Comparison of ENCODE assay signal across 8 cellular contexts in the genomic region with DNA sequence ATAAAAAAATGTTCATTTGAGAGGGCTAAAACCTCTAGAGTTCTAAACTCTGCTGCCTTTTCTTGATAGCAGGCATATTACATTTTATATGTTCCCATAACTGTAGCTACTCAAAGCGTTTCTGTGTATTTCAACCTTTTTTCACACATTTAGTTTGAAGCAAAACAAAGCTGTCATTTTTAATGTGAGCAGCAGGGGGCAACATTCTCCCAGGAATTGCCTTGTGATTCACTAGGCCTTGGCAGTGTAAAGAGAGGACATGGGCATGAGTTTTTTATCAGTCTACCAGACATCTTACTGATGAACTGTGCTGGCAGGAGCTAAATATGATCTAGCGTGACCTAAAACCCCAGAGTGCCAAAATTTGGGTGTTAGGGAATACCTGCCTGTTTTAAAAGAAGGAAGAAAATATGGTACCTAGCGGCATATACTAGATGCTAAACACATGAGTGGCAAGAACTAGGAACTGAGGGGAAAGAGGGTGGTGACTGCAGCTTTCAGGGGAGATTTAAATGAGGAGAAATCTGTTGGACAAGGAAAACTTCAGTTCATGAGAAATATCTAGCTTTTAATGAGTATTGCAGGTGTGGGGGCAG.
DNase-seq lines count a peak whose midpoint lies in the region; ATAC-seq and TF ChIP-seq lines count a peak whose summit lies in the region.

No MANE protein-coding gene starts in this region.

- H3K9me3 ChIP-seq in gastroesophageal sphincter = no peaks in the 10 kb centered on the region
- no peaks in the 10 kb centered on the region for H3K9me3 ChIP-seq in parathyroid adenoma (ENCODE audit: control insufficient read depth, low read length)
- H3K9me3 ChIP-seq in vagina = no peaks in the 10 kb centered on the region

- no peak overlapping the region for H3K27ac ChIP-seq in gastroesophageal sphincter
- H3K27ac ChIP-seq in parathyroid adenoma = no peak overlapping the region
- no peak overlapping the region for H3K27ac ChIP-seq in vagina

- ATAC-seq in gastroesophageal sphincter = no peak

- no peak overlapping the region for H2AFZ ChIP-seq in parathyroid adenoma

- H3K27me3 ChIP-seq in gastroesophageal sphincter (no peaks in the 10 kb centered on the region), parathyroid adenoma (ENCODE audit: control insufficient read depth, insufficient read depth, low read length) (no peaks in the 10 kb centered on the region), vagina (no peaks in the 10 kb centered on the region)

- intact Hi-C loops in vagina (cut with DNase I) = loop anchor here (5.0 kb wide), 1 partner anchor 301 kb away; no protein-coding TSS in a partner anchor

- 22 to 38% methylated on average over 1 to 3 of the region's 3 CpGs for WGBS in gastroesophageal sphincter (ENCODE audit: low coverage in 1 of 2), 2 donors

- TF ChIP-seq POLR2A in gastroesophageal sphincter (IDR thresholded peaks at IDR 0.05) = no peak
- no peak for TF ChIP-seq POLR2A in vagina (IDR thresholded peaks at IDR 0.05)

- no peak overlapping the region for H3K4me2 ChIP-seq in parathyroid adenoma (ENCODE audit: low read length)

- H3K4me1 ChIP-seq in gastroesophageal sphincter (peaks cover 0 to 7% (median 0%) of the 10 kb centered on the region in 3 donors), parathyroid adenoma (no peaks in the 10 kb centered on the region), vagina (peaks cover 17% of the 10 kb centered on the region)

- no peak overlapping the region for H3K4me3 ChIP-seq in Jurkat, Clone E6-1 (ENCODE audit: low read length)
- H3K4me3 ChIP-seq in gastroesophageal sphincter = no peak overlapping the region
- H3K4me3 ChIP-seq in parathyroid adenoma (ENCODE audit: low read depth, low read length) = no peak overlapping the region
- H3K4me3 ChIP-seq in vagina = no peak overlapping the region

- H3K9ac ChIP-seq in parathyroid adenoma = no peak overlapping the region

- no peaks in the 10 kb centered on the region for H3K36me3 ChIP-seq in gastroesophageal sphincter
- no peaks in the 10 kb centered on the region for H3K36me3 ChIP-seq in parathyroid adenoma (ENCODE audit: control insufficient read depth, insufficient read depth, low read length)
- no peaks in the 10 kb centered on the region for H3K36me3 ChIP-seq in vagina

- no peak for TF ChIP-seq EP300 in gastroesophageal sphincter (IDR thresholded peaks at IDR 0.05)

- peak; percentile 78 to 86 (median 80) for TF ChIP-seq CTCF in gastroesophageal sphincter (IDR thresholded peaks at IDR 0.05)
- peak; percentile 83 for TF ChIP-seq CTCF in parathyroid adenoma (IDR thresholded peaks at IDR 0.05)
- peak; percentile 62 to 85 (median 76) for TF ChIP-seq CTCF in vagina (IDR thresholded peaks at IDR 0.05)

- DNase-seq in DMS53 (lab: John Stamatoyannopoulos, UW) = peak; percentile 64
- peak; percentile 60 for DNase-seq in Jurkat, Clone E6-1 (ENCODE audit: low read depth, low spot score)
- peak; percentile 47 for DNase-seq in RPMI7951 (ENCODE audit: low read depth)
- peak in 3 of 4 experiments; percentile 1 to 21 (median 11) for DNase-seq in activated naive CD4-positive, alpha-beta T cell (lab: John Stamatoyannopoulos, UW)
- DNase-seq in vagina (ENCODE audit: extremely low spot score in 2 of 2) = no peak
- DNase-seq in GOT3 (lab: John Stamatoyannopoulos, UW) = no peak

- peaks cover 12% of the 10 kb centered on the region for H3K79me2 ChIP-seq in parathyroid adenoma

Comparison
In these comparisons a context has a peak if more than half of its experiments do, and no peak if none do; other contexts are left out.
1. DNase-seq: peak in DMS53 (single experiment), Jurkat, Clone E6-1 (single experiment), RPMI7951 (single experiment) and activated naive CD4-positive, alpha-beta T cell (3 of 4); none in vagina (0 of 2) and GOT3 (single experiment).
2. Peak in every context shown above with its lines, with median percentiles within 50 percentile points of each other: CTCF ChIP-seq.